In genomic region chr19:49196527-49197240, GRCh38 we compare ENCODE assay signal across 12 cellular contexts. TPM values are rescaled to one million over a fixed set of nuclear protein-coding genes. Genes with fewer than 3 reads are reported as not detected.
DNase-seq lines count a peak whose midpoint lies in the region; ATAC-seq and TF ChIP-seq lines count a peak whose summit lies in the region.
"Had no signal": no experiment of that assay in that cellular context is flagged by ENCODE, and none has a peak within 500 bp of the region (broad histone marks: within the 10 kb centered on the region; RNA-seq: fewer than 3 reads in every experiment).

No MANE protein-coding gene starts in this region.

- H3K23ac ChIP-seq in neuronal stem cell (ENCODE audit: low read depth, low read length, poor library complexity) = no peak overlapping the region

- H2BK120ac ChIP-seq in neuronal stem cell (ENCODE audit: low read depth, low read length) = no peak overlapping the region

- no peak overlapping the region for H2BK5ac ChIP-seq in neuronal stem cell (ENCODE audit: low read length)

- H3K9ac ChIP-seq in BLaER1 (peak overlapping the region; percentile 61; the same call in 1 of the 2 replicates), neuronal stem cell (ENCODE audit: low read depth, low read length, poor library complexity) (no peak overlapping the region), SK-N-SH (no peak overlapping the region)

- no peaks in the 10 kb centered on the region for H3K9me2 ChIP-seq in SK-N-SH

- peak overlapping the region; percentile 59 for H3K4me3 Mint-ChIP-seq in endothelial cell (ENCODE audit: unreplicated experiment)
- H3K4me3 Mint-ChIP-seq: neural crest cell had no signal

- H4K20me1 ChIP-seq in BLaER1 = no peaks in the 10 kb centered on the region
- H4K20me1 ChIP-seq in SK-N-SH (ENCODE audit: insufficient read depth) = no peaks in the 10 kb centered on the region

- H2BK15ac ChIP-seq in neuronal stem cell (ENCODE audit: low read length) = no peak overlapping the region

- no peaks in the 10 kb centered on the region for H3K9me3 Mint-ChIP-seq in endothelial cell (ENCODE audit: unreplicated experiment)
- H3K9me3 Mint-ChIP-seq: neural crest cell had no signal

- no peak for ATAC-seq in HG03442 (IDR thresholded peaks at IDR 0.05; ENCODE audit: unreplicated experiment)
- ATAC-seq in GM18873 (IDR thresholded peaks at IDR 0.05; ENCODE audit: low FRiP score, unreplicated experiment) = no peak

- no peaks in the 10 kb centered on the region for H3K79me1 ChIP-seq in neuronal stem cell (ENCODE audit: low read depth, low read length)

- POLR2A ChIA-PET in SK-N-SH (lab: Yijun Ruan, JAX) = no interaction called here

- H3K4me1 Mint-ChIP-seq in endothelial cell (ENCODE audit: unreplicated experiment) = peaks cover 20% of the 10 kb centered on the region

- no peak overlapping the region for H2AK5ac ChIP-seq in neuronal stem cell (ENCODE audit: low read depth, low read length)

- no peak overlapping the region for H4K8ac ChIP-seq in neuronal stem cell (ENCODE audit: low read depth, low read length)

- no peak for TF ChIP-seq CTCF in endothelial cell (IDR thresholded peaks at IDR 0.05; ENCODE audit: unreplicated experiment)
- TF ChIP-seq CTCF in SK-N-SH (IDR thresholded peaks at IDR 0.05) = no peak

- no peak for TF ChIP-seq EP300 in SK-N-SH (IDR thresholded peaks at IDR 0.05; ENCODE audit: borderline replicate concordance in 1 of 2, low read depth in 1 of 2, low read length in 1 of 2)

- no peak overlapping the region for H4K91ac ChIP-seq in neuronal stem cell (ENCODE audit: low read depth, low read length, poor library complexity)

- H3K4me2 ChIP-seq in BLaER1 (peak overlapping the region; percentile 79), neuronal stem cell (ENCODE audit: insufficient read depth, low read length, poor library complexity, severe bottlenecking) (no peak overlapping the region), SK-N-SH (no peak overlapping the region)

- no peaks in the 10 kb centered on the region for H3K27me3 ChIP-seq in BLaER1
- no peaks in the 10 kb centered on the region for H3K27me3 ChIP-seq in neuronal stem cell (ENCODE audit: control insufficient read depth in 3 of 3, insufficient read depth in 3 of 3, low read depth in 1 of 3, low read length in 3 of 3)
- H3K27me3 ChIP-seq in SK-N-SH (ENCODE audit: insufficient read depth) = no peaks in the 10 kb centered on the region

- H3K18ac ChIP-seq in neuronal stem cell (ENCODE audit: low read length) = peak overlapping the region; percentile 25

- DNase-seq in NCI-H2081 treated with DMSO at 0.1 percent for 48 hours (lab: John Stamatoyannopoulos, UW) = peak; percentile 38
- DNase-seq in endothelial cell (ENCODE audit: low spot score) = no peak
- DNase-seq in neuronal stem cell (ENCODE audit: low spot score) = no peak
- no peak for DNase-seq in SK-N-SH
- no peak for DNase-seq in GDM1 (lab: John Stamatoyannopoulos, UW)
- DNase-seq: foreskin fibroblast; stimulated activated CD8-positive, alpha-beta memory T cell treated with anti-CD3 and anti-CD28 coated beads, Interleukin-4, amount 100 ng/mL, for 48 hours had no signal

- H3K4ac ChIP-seq in neuronal stem cell (ENCODE audit: low read length) = no peak overlapping the region

- H3K79me2 ChIP-seq in SK-N-SH (ENCODE audit: insufficient read depth) = no peaks in the 10 kb centered on the region

- H3K36me3 ChIP-seq in BLaER1 (peaks cover 6% of the 10 kb centered on the region), neuronal stem cell (replicated peaks in 1 of 2; ENCODE audit: control insufficient read depth in 2 of 2, insufficient read depth in 2 of 2, low read length in 2 of 2) (peaks cover 0 to 74% of the 10 kb centered on the region in 2 donors), SK-N-SH (replicated peaks in 1 of 2; ENCODE audit: control insufficient read depth in 1 of 2, insufficient read depth in 2 of 2, low read length in 1 of 2) (peaks cover 3 to 39% of the 10 kb centered on the region in 2 experiments)

- H3K27ac ChIP-seq in BLaER1 = peak overlapping the region; percentile 38; the same call in 1 of the 2 replicates
- no peak overlapping the region for H3K27ac ChIP-seq in neuronal stem cell (replicated peaks; ENCODE audit: low read length)
- H3K27ac ChIP-seq in SK-N-SH (ENCODE audit: low read depth in 2 of 2, low read length in 1 of 2) = no peak overlapping the region

- H3K36me3 Mint-ChIP-seq in endothelial cell (ENCODE audit: low read depth, unreplicated experiment) = peaks cover 59% of the 10 kb centered on the region

- H2AFZ ChIP-seq in neuronal stem cell (ENCODE audit: low read length) (no peak overlapping the region), SK-N-SH (ENCODE audit: low read depth) (no peak overlapping the region)

- peaks cover 54% of the 10 kb centered on the region for H3K4me1 ChIP-seq in BLaER1
- H3K4me1 ChIP-seq in neuronal stem cell (ENCODE audit: control insufficient read depth in 2 of 2, insufficient read depth in 1 of 2, low read depth in 1 of 2, low read length in 2 of 2) = no peaks in the 10 kb centered on the region
- H3K4me1 ChIP-seq in SK-N-SH (ENCODE audit: control insufficient read depth in 1 of 2, insufficient read depth in 2 of 2, low read depth in 1 of 2, low read length in 1 of 2) = no peaks in the 10 kb centered on the region; a peak in 1 of 4 replicates

- no peak for TF ChIP-seq RAD21 in SK-N-SH (IDR thresholded peaks at IDR 0.05; ENCODE audit: low read length)

- no peaks in the 10 kb centered on the region for H3K9me3 ChIP-seq in BLaER1
- H3K9me3 ChIP-seq in neuronal stem cell (replicated peaks in 1 of 2; ENCODE audit: control insufficient read depth in 2 of 2, insufficient read depth in 1 of 2, low read depth in 1 of 2, low read length in 2 of 2) = no peaks in the 10 kb centered on the region
- no peaks in the 10 kb centered on the region for H3K9me3 ChIP-seq in SK-N-SH

- H3K4me3 ChIP-seq in BLaER1 (peak overlapping the region; percentile 47; the same call in 1 of the 2 replicates), neuronal stem cell (ENCODE audit: low read length in 2 of 2) (no peak overlapping the region), SK-N-SH (ENCODE audit: low read depth in 2 of 2, low read length in 1 of 2) (no peak overlapping the region)

- H3K27ac Mint-ChIP-seq in endothelial cell (ENCODE audit: unreplicated experiment) = no peak overlapping the region

- no CpG with 5 or more reads among the region's 40 CpGs for WGBS in neuronal stem cell (ENCODE audit: extremely low coverage in 2 of 2, insufficient read length in 2 of 2, insufficient replicate concordance in 1 of 2), 2 donors
- 87% methylated on average over 33 of the region's 40 CpGs for WGBS in SK-N-SH (ENCODE audit: low lambda C conversion rate)

- H2BK12ac ChIP-seq in neuronal stem cell (ENCODE audit: low read length) = no peak overlapping the region

- peaks cover 31% of the 10 kb centered on the region for H3F3A ChIP-seq in SK-N-SH (replicated peaks; ENCODE audit: insufficient read depth)

- CTCF ChIA-PET in SK-N-SH (lab: Yijun Ruan, JAX) = interaction anchor here (1.3 to 5.9 kb wide), 6 partner anchors 13 to 226 kb away, joined by 3 to 64 read pairs (median 19); no protein-coding TSS in a partner anchor

- H3K14ac ChIP-seq in neuronal stem cell (ENCODE audit: low read length) = peak overlapping the region; percentile 51

- H3K27me3 Mint-ChIP-seq in endothelial cell (ENCODE audit: unreplicated experiment) = peaks cover 2% of the 10 kb centered on the region

TF ChIP-seq in SK-N-SH, 30 proteins besides CTCF, POLR2A, EP300 and RAD21:
- TF ChIP-seq CHD2 (IDR thresholded peaks at IDR 0.05; ENCODE audit: low read length, partially characterized antibody) (no peak), FOSL2 (IDR thresholded peaks at IDR 0.05; ENCODE audit: borderline replicate concordance, low read depth) (no peak), POLR2AphosphoS5 (IDR thresholded peaks at IDR 0.05; ENCODE audit: low read depth, low read length) (no peak), RFX5 (IDR thresholded peaks at IDR 0.05; ENCODE audit: low read length) (no peak), TCF12 (IDR thresholded peaks at IDR 0.05) (no peak)

RNA-seq across cellular contexts. Expression of gene TRPM4, which starts 39.1 kb away (rescaled TPM):
- 75.3 TPM for total RNA-seq in endothelial cell (ENCODE audit: unreplicated experiment)
- 4.2 TPM for polyA plus RNA-seq in neuronal stem cell (2013, experiment 1 of 2)
- polyA plus RNA-seq in neuronal stem cell (2013, experiment 2 of 2) = 4.4 TPM
- 16.9 and 20.6 TPM in 2 replicates for polyA plus RNA-seq in SK-N-SH (2012; rRNA removed)
- 5.4 and 8.1 TPM in 2 replicates for polyA plus RNA-seq in SK-N-SH (2012; cell fraction: cytosol; rRNA removed)
- 147 and 193 TPM in 2 replicates for polyA plus RNA-seq in SK-N-SH (2012; cell fraction: nucleus; rRNA removed)

RNA-seq across cellular contexts. Expression of gene HRC, which starts 41.5 kb away (rescaled TPM):
- 0.72 TPM for total RNA-seq in endothelial cell (ENCODE audit: unreplicated experiment)
- polyA plus RNA-seq in neuronal stem cell (2013, experiment 1 of 2) = 0.66 TPM
- polyA plus RNA-seq in neuronal stem cell (2013, experiment 2 of 2) = 0.76 TPM
- not detected in 2 replicates for polyA plus RNA-seq in SK-N-SH (2012; rRNA removed)
- polyA plus RNA-seq in SK-N-SH (2012; cell fraction: cytosol; rRNA removed) = 0.04 TPM in 1 of 2 replicates, not detected in the other
- polyA plus RNA-seq in SK-N-SH (2012; cell fraction: nucleus; rRNA removed) = 0.04 and 0.12 TPM in 2 replicates
- total RNA-seq: kidney epithelial cell had no signal
